Comparison of ENCODE assay signal across 8 cellular contexts in the genomic region with DNA sequence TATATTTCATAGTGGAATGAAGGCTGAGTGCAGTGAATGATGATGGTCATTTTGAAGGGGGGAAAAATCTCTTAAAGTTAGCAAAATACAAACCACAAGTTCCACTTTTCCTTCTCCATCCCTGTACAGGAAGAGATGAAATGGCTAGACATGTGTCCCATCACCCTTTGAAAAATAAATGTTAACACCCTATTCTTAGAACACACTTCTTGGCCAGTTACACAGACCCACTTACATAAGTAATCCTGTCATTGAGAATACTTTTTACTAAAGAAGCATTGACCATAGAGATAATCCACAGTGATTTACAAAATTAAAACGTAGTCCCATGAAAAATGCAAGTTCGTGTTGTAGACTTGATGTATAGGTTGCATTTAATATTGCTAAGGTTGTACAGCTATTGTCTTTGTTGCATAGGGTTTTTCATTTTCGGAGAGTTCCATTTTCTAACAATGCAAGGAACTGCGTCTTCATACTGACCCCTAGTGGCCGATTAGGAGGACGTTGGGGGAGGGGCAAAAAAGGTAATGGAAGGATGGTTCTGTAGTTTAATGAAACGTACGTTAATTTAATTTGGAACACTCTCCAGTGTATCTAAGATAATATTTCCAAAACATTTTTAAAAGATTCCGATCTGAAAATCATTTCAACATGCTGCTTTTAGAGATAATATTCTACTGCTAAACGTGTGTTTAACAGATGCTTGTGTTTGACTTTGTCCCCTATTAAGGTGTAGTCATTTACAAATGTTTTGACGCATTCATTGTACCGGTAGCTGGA.
DNase-seq lines count a peak whose midpoint lies in the region; ATAC-seq and TF ChIP-seq lines count a peak whose summit lies in the region.

No MANE protein-coding gene starts in this region.

- TF ChIP-seq CTCF in lung (IDR thresholded peaks at IDR 0.05; ENCODE audit: control extremely low read depth, extremely low read depth) = peak; percentile 89

- H3K36me3 ChIP-seq in lung (ENCODE audit: control insufficient read depth in 2 of 2, insufficient read depth in 2 of 2, low read length in 2 of 2) = no peaks in the 10 kb centered on the region

- WGBS in lung, 2 donors = 5 to 9% methylated on average over 12 of the region's 12 CpGs

- peak; percentile 57 for DNase-seq in EL
- DNase-seq in NCI-H460 (ENCODE audit: extremely low read depth, low read depth) = peak; percentile 41
- DNase-seq in activated CD4-positive, alpha-beta T cell treated with anti-CD3 and anti-CD28 coated beads, Interleukin-2, amount 50 U/mL, for 1 hour = peak; percentile 60
- DNase-seq in dedifferentiated amniotic fluid mesenchymal stem cell (ENCODE audit: extremely low spot score) = peak; percentile 61
- DNase-seq in lung (ENCODE audit: low spot score) = peak; percentile 62
- DNase-seq in stimulated activated CD8-positive, alpha-beta memory T cell treated with anti-CD3 and anti-CD28 coated beads, Interleukin-12 subunit alpha, Interleukin-12 subunit beta, amount 100 ng/mL, for 1 hour (ENCODE audit: low read depth) = peak; percentile 64

- H3K27ac ChIP-seq in lung (ENCODE audit: low read depth in 1 of 2, low read length in 1 of 2) = no peak overlapping the region

- H3K27me3 ChIP-seq in lung (ENCODE audit: control insufficient read depth, insufficient read depth) = peaks cover 2% of the 10 kb centered on the region

- peak; percentile 63 for ATAC-seq in HG02852 (IDR thresholded peaks at IDR 0.05; ENCODE audit: unreplicated experiment)
- ATAC-seq in lung (ENCODE audit: insufficient read depth, low FRiP score) = peak; percentile 91
- ATAC-seq in GM19467 (IDR thresholded peaks at IDR 0.05; ENCODE audit: unreplicated experiment) = no peak

- no peaks in the 10 kb centered on the region for H3K9me3 ChIP-seq in lung (ENCODE audit: control insufficient read depth in 2 of 2, insufficient read depth in 1 of 2, low read length in 1 of 2)

- no peak overlapping the region for H3K4me3 ChIP-seq in lung

- no peaks in the 10 kb centered on the region for H3K4me1 ChIP-seq in lung (ENCODE audit: control insufficient read depth in 2 of 2, insufficient read depth in 2 of 2, low read length in 2 of 2)
